ENCODE assay signal across 18 cellular contexts in the genomic region with DNA sequence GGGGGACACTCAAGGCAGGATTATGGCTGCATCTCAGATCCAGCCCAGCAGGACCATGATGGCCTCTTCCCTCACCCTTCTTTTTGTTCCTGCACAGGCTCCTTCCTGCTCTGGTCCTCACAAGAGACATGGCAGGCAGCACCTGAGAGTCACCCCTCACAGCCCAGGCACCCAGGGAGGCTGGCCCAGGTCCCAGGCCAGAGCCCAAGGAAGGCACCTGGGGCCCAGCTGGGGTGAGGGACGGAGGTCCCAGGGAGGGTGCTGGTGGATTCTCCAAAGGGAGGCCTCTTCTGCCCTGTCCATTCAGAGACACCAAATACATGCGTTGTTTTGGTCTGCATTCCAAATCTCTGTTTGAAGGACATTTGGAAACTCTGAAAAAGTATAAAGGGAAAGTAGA.
"Had no signal": no experiment of that assay in that cellular context is flagged by ENCODE, and none has a peak within 500 bp of the region (broad histone marks: within the 10 kb centered on the region; RNA-seq: fewer than 3 reads in every experiment).

No MANE protein-coding gene starts in this region.

- H3K27ac ChIP-seq: ascending aorta, breast epithelium, dorsolateral prefrontal cortex, gastroesophageal sphincter, neural progenitor cell, pancreas, tibial nerve, vagina had no signal

- H3K4me1 ChIP-seq: breast epithelium, gastroesophageal sphincter, neural progenitor cell, pancreas, vagina had no signal

- H3K4me3 ChIP-seq: ascending aorta, breast epithelium, dorsolateral prefrontal cortex, gastroesophageal sphincter, neural progenitor cell, pancreas, tibial nerve, vagina had no signal

- H3K4me1 Mint-ChIP-seq: activated CD4-positive, alpha-beta memory T cell treated with anti-CD3 and anti-CD28 coated beads, Interleukin-2, amount 10 ng/mL, durations not matched to agents 7 days and 5 days; activated CD4-positive, alpha-beta T cell treated with anti-CD3 and anti-CD28 coated beads for 36 hours; activated naive CD8-positive, alpha-beta T cell treated with anti-CD3 and anti-CD28 coated beads, Interleukin-2, amount 50 U/mL, for 24 hours; endodermal cell had no signal

- ATAC-seq: activated CD4-positive, alpha-beta T cell treated with anti-CD3 and anti-CD28 coated beads for 36 hours; gastroesophageal sphincter had no signal

- H3K9me3 Mint-ChIP-seq: activated CD4-positive, alpha-beta memory T cell treated with anti-CD3 and anti-CD28 coated beads, Interleukin-2, amount 10 ng/mL, durations not matched to agents 7 days and 5 days; activated naive CD8-positive, alpha-beta T cell treated with anti-CD3 and anti-CD28 coated beads, Interleukin-2, amount 50 U/mL, for 24 hours; endodermal cell; neural progenitor cell; T-helper 1 cell treated with Interleukin-12 subunit alpha and Interleukin-12 subunit beta and Interleukin-4 antibody, amounts not matched to agents 30 μg/mL and 1 μg/mL, for 36 hours had no signal

- H3K36me3 Mint-ChIP-seq: neural progenitor cell had no signal

- H3K36me3 ChIP-seq: ascending aorta, breast epithelium, gastroesophageal sphincter, neural progenitor cell, pancreas, tibial nerve, vagina had no signal

- H3K4me3 Mint-ChIP-seq: activated CD4-positive, alpha-beta memory T cell treated with anti-CD3 and anti-CD28 coated beads, Interleukin-2, amount 10 ng/mL, durations not matched to agents 7 days and 5 days; activated CD4-positive, alpha-beta T cell treated with anti-CD3 and anti-CD28 coated beads for 36 hours; activated naive CD8-positive, alpha-beta T cell treated with anti-CD3 and anti-CD28 coated beads, Interleukin-2, amount 50 U/mL, for 24 hours; endodermal cell; neural progenitor cell; T-helper 1 cell treated with Interleukin-12 subunit alpha and Interleukin-12 subunit beta and Interleukin-4 antibody, amounts not matched to agents 30 μg/mL and 1 μg/mL, for 36 hours had no signal

- H3K27me3 ChIP-seq: ascending aorta, breast epithelium, dorsolateral prefrontal cortex, gastroesophageal sphincter, neural progenitor cell, pancreas, tibial nerve, vagina had no signal

- H3K27ac Mint-ChIP-seq: activated CD4-positive, alpha-beta memory T cell treated with anti-CD3 and anti-CD28 coated beads, Interleukin-2, amount 10 ng/mL, durations not matched to agents 7 days and 5 days; activated CD4-positive, alpha-beta T cell treated with anti-CD3 and anti-CD28 coated beads for 36 hours; activated naive CD8-positive, alpha-beta T cell treated with anti-CD3 and anti-CD28 coated beads, Interleukin-2, amount 50 U/mL, for 24 hours; endodermal cell; T-helper 1 cell treated with Interleukin-12 subunit alpha and Interleukin-12 subunit beta and Interleukin-4 antibody, amounts not matched to agents 30 μg/mL and 1 μg/mL, for 36 hours had no signal

- H3K4me2 ChIP-seq: neural progenitor cell had no signal

- H3K9me3 ChIP-seq: ascending aorta, breast epithelium, gastroesophageal sphincter, pancreas, tibial nerve, vagina had no signal

- DNase-seq: activated CD4-positive, alpha-beta memory T cell treated with anti-CD3 and anti-CD28 coated beads, Interleukin-2, amount 10 ng/mL, durations not matched to agents 7 days and 5 days; activated CD4-positive, alpha-beta T cell treated with anti-CD3 and anti-CD28 coated beads for 36 hours; activated naive CD4-positive, alpha-beta T cell; activated naive CD8-positive, alpha-beta T cell treated with anti-CD3 and anti-CD28 coated beads, Interleukin-2, amount 50 U/mL, for 24 hours; endodermal cell; mesenchymal stem cell; stimulated activated CD4-positive, alpha-beta T cell treated with anti-CD3 and anti-CD28 coated beads, Interleukin-15, amount 100 ng/mL, for 24 hours; stimulated activated CD4-positive, alpha-beta T cell treated with anti-CD3 and anti-CD28 coated beads, Interleukin-4, amount 100 ng/mL, for 1 hour; stimulated activated naive CD4-positive, alpha-beta T cell had no signal

- H3K27me3 Mint-ChIP-seq: activated CD4-positive, alpha-beta memory T cell treated with anti-CD3 and anti-CD28 coated beads, Interleukin-2, amount 10 ng/mL, durations not matched to agents 7 days and 5 days; activated CD4-positive, alpha-beta T cell treated with anti-CD3 and anti-CD28 coated beads for 36 hours; activated naive CD8-positive, alpha-beta T cell treated with anti-CD3 and anti-CD28 coated beads, Interleukin-2, amount 50 U/mL, for 24 hours had no signal

- H3K9ac ChIP-seq: neural progenitor cell had no signal

- H2AFZ ChIP-seq: neural progenitor cell had no signal
